Comparison of ENCODE assay signal across 7 cellular contexts in genomic region chr12:110279976-110280783, GRCh38. TPM values are rescaled to one million over a fixed set of nuclear protein-coding genes. Genes with fewer than 3 reads are reported as not detected.
DNase-seq lines count a peak whose midpoint lies in the region; ATAC-seq and TF ChIP-seq lines count a peak whose summit lies in the region.

No MANE protein-coding gene starts in this region.

- H3K27me3 Mint-ChIP-seq in activated CD8-positive, alpha-beta memory T cell treated with anti-CD3 and anti-CD28 coated beads, Interleukin-2, amount 10 ng/mL, durations not matched to agents 7 days and 5 days, result peaks cover 5% of the 10 kb centered on the region

- peaks cover 36% of the 10 kb centered on the region for H3K4me1 Mint-ChIP-seq in activated CD8-positive, alpha-beta memory T cell treated with anti-CD3 and anti-CD28 coated beads, Interleukin-2, amount 10 ng/mL, durations not matched to agents 7 days and 5 days

- peak overlapping the region; percentile 87 for H3K27ac Mint-ChIP-seq in activated CD8-positive, alpha-beta memory T cell treated with anti-CD3 and anti-CD28 coated beads, Interleukin-2, amount 10 ng/mL, durations not matched to agents 7 days and 5 days

- TF ChIP-seq POLR2A in erythroblast (IDR thresholded peaks at IDR 0.05; ENCODE audit: low read length), result no peak

- peak; percentile 58 for DNase-seq in GM12865 (ENCODE audit: low read depth)
- peak; percentile 84 for DNase-seq in NCI-H2227 (lab: John Stamatoyannopoulos, UW; ENCODE audit: unreplicated experiment)
- peak; percentile 67 for DNase-seq in activated CD8-positive, alpha-beta memory T cell treated with anti-CD3 and anti-CD28 coated beads, Interleukin-2, amount 10 ng/mL, durations not matched to agents 7 days and 5 days
- peak; percentile 52 to 64 for DNase-seq in erythroblast (lab: John Stamatoyannopoulos, UW)
- peak; percentile 75 for DNase-seq in myocyte (ENCODE audit: low read depth)
- DNase-seq in stimulated activated naive CD4-positive, alpha-beta T cell treated with Interleukin-2 at 50 U/mL for 16 hours (lab: John Stamatoyannopoulos, UW), result peak; percentile 64

- H3K4me3 ChIP-seq in GM12865 (ENCODE audit: low read depth, low read length), result peak overlapping the region; percentile 87

- no peak for TF ChIP-seq CTCF in GM12865 (IDR thresholded peaks at IDR 0.05; ENCODE audit: insufficient read depth, low read depth, low read length, missing control alignments)

- CTCF ChIA-PET in activated CD8-positive, alpha-beta memory T cell treated with anti-CD3 and anti-CD28 coated beads, Interleukin-2, amount 10 ng/mL, durations not matched to agents 7 days and 5 days (lab: Charles Lee), result interaction anchor here (0.7 to 1.7 kb wide), 12 partner anchors 13 to 435 kb away, joined by 3 to 5 read pairs (median 3); no protein-coding TSS in a partner anchor

- H3K36me3 Mint-ChIP-seq in activated CD8-positive, alpha-beta memory T cell treated with anti-CD3 and anti-CD28 coated beads, Interleukin-2, amount 10 ng/mL, durations not matched to agents 7 days and 5 days, result peaks cover 32% of the 10 kb centered on the region

- H3K4me3 Mint-ChIP-seq in activated CD8-positive, alpha-beta memory T cell treated with anti-CD3 and anti-CD28 coated beads, Interleukin-2, amount 10 ng/mL, durations not matched to agents 7 days and 5 days, result peak overlapping the region; percentile 82

- no peaks in the 10 kb centered on the region for H3K9me3 Mint-ChIP-seq in activated CD8-positive, alpha-beta memory T cell treated with anti-CD3 and anti-CD28 coated beads, Interleukin-2, amount 10 ng/mL, durations not matched to agents 7 days and 5 days (ENCODE audit: low read depth)

- peak; percentile 5 for ATAC-seq in HG02642 (IDR thresholded peaks at IDR 0.05; ENCODE audit: poor library complexity, unreplicated experiment)
- ATAC-seq in activated CD8-positive, alpha-beta memory T cell treated with anti-CD3 and anti-CD28 coated beads, Interleukin-2, amount 10 ng/mL, durations not matched to agents 7 days and 5 days, result peak; percentile 2

RNA-seq across cellular contexts. Expression of gene ATP2A2, which starts 0.9 kb away (rescaled TPM):
- 100 to 1,000 TPM; 144 to 193 TPM for total RNA-seq in activated CD8-positive, alpha-beta memory T cell treated with anti-CD3 and anti-CD28 coated beads, Interleukin-2, amount 10 ng/mL, durations not matched to agents 7 days and 5 days
- total RNA-seq in myocyte, result 438 and 959 TPM in 2 replicates
- polyA plus RNA-seq in myocyte (2012), result 245 TPM

Comparison
In these comparisons a context has a peak if more than half of its experiments do, and no peak if none do; other contexts are left out.
1. Peak in every context shown above with its lines: DNase-seq, ATAC-seq and H3K4me3 ChIP-seq.